ENCODE assay signal across 9 cellular contexts in genomic region chr1:119660253-119661078, GRCh38. TPM values are rescaled to one million over a fixed set of nuclear protein-coding genes. Genes with fewer than 3 reads are reported as not detected.
A peak's percentile ranks its signal among the peaks of the same experiment; 100 is the strongest.
DNase-seq lines count a peak whose midpoint lies in the region; ATAC-seq and TF ChIP-seq lines count a peak whose summit lies in the region.
"Had no signal": no experiment of that assay in that cellular context is flagged by ENCODE, and none has a peak within 500 bp of the region (broad histone marks: within the 10 kb centered on the region; RNA-seq: fewer than 3 reads in every experiment).

No MANE protein-coding gene starts in this region.

- ATAC-seq in GM19372 (IDR thresholded peaks at IDR 0.05; ENCODE audit: low read depth, unreplicated experiment) = peak; percentile 65
- ATAC-seq in HG02970 (IDR thresholded peaks at IDR 0.05; ENCODE audit: low FRiP score, unreplicated experiment) = peak; percentile 68
- peak; percentile 29; the same call in 1 of the 2 replicates for ATAC-seq in PC-3
- ATAC-seq in GM21367 (IDR thresholded peaks at IDR 0.05; ENCODE audit: unreplicated experiment) = no peak

- H3K4me2 ChIP-seq in PC-3 (ENCODE audit: low read length) = peak overlapping the region; percentile 43
- H3K4me2 ChIP-seq in smooth muscle cell = no peak overlapping the region

- no peaks in the 10 kb centered on the region for H3F3A ChIP-seq in PC-3 (ENCODE audit: low read length, unreplicated experiment)
- no peaks in the 10 kb centered on the region for H3F3A ChIP-seq in smooth muscle cell (ENCODE audit: low read depth)

- peaks cover 28% of the 10 kb centered on the region for H3K4me1 ChIP-seq in PC-3 (ENCODE audit: insufficient read depth, low read length)
- H3K4me1 ChIP-seq in smooth muscle cell (ENCODE audit: low read depth) = peaks cover 9% of the 10 kb centered on the region
- H3K4me1 ChIP-seq in A673 (ENCODE audit: insufficient read depth, low read length, poor library complexity, severe bottlenecking) = peaks cover 3% of the 10 kb centered on the region

- H3K79me2 ChIP-seq in PC-3 (ENCODE audit: low read length) (no peaks in the 10 kb centered on the region), smooth muscle cell (ENCODE audit: low read depth) (no peaks in the 10 kb centered on the region)

- no peaks in the 10 kb centered on the region for H3K36me3 ChIP-seq in PC-3 (ENCODE audit: low read depth, low read length)
- no peaks in the 10 kb centered on the region for H3K36me3 ChIP-seq in smooth muscle cell (ENCODE audit: low read depth)
- H3K36me3 ChIP-seq in A673 (ENCODE audit: insufficient read depth, low read length, poor library complexity, severe bottlenecking) = no peaks in the 10 kb centered on the region

- H3K9me2 ChIP-seq in PC-3 (replicated peaks; ENCODE audit: low read length) = no peaks in the 10 kb centered on the region

- H3K9me3 ChIP-seq in PC-3 (ENCODE audit: low read length) = no peaks in the 10 kb centered on the region
- no peaks in the 10 kb centered on the region for H3K9me3 ChIP-seq in smooth muscle cell (replicated peaks; ENCODE audit: low read depth)
- no peaks in the 10 kb centered on the region for H3K9me3 ChIP-seq in A673 (ENCODE audit: low read depth, low read length, poor library complexity, severe bottlenecking)

- H3K27ac ChIP-seq in PC-3 (ENCODE audit: low read length) = peak overlapping the region; percentile 48
- peak overlapping the region; percentile 13 for H3K27ac ChIP-seq in smooth muscle cell (ENCODE audit: low read depth)
- no peak overlapping the region for H3K27ac ChIP-seq in A673 (ENCODE audit: low read depth, low read length, poor library complexity, severe bottlenecking)

- DNase-seq in PC-3 = peak; percentile 63
- no peak for DNase-seq in smooth muscle cell (lab: John Stamatoyannopoulos, UW; ENCODE audit: unreplicated experiment)
- no peak for DNase-seq in activated CD4-positive, alpha-beta T cell treated with anti-CD3 and anti-CD28 coated beads, Interleukin-2, amount 50 U/mL, for 4 hours
- DNase-seq in kidney glomerular epithelial cell (lab: John Stamatoyannopoulos, UW) = no peak
- DNase-seq in A673 (ENCODE audit: low spot score) = no peak
- DNase-seq: DND-41 had no signal

- WGBS in smooth muscle cell (ENCODE audit: low lambda C conversion rate) = 64% methylated on average over 5 of the region's 5 CpGs

- H2AFZ ChIP-seq in PC-3 (ENCODE audit: low read length) (peak overlapping the region; percentile 56; the same call in 1 of the 2 replicates), smooth muscle cell (ENCODE audit: low read depth) (no peak overlapping the region)

- CTCF ChIA-PET in PC-3 (lab: Charles Lee) = no interaction called here
- CTCF ChIA-PET in A673 (lab: Charles Lee) = interaction anchor here (1.0 to 1.4 kb wide), 2 partner anchors 15 to 49 kb away, joined by 4 read pairs; no protein-coding TSS in a partner anchor

- no peak overlapping the region for H3K9ac ChIP-seq in PC-3 (ENCODE audit: low read length)
- no peak overlapping the region for H3K9ac ChIP-seq in smooth muscle cell (ENCODE audit: low read depth)

- POLR2A ChIA-PET in PC-3 (lab: Charles Lee; ENCODE audit: unreplicated experiment) = no interaction called here
- POLR2A ChIA-PET in A673 (lab: Charles Lee; ENCODE audit: low non-redundant PET) = no interaction called here

- BruUV-seq in PC-3 (replicated peaks; lab: Mats Ljungman, UMichigan) (no TSS peak), A673 (replicated peaks; lab: Mats Ljungman, UMichigan) (no TSS peak)

- H4K20me1 ChIP-seq in PC-3 (ENCODE audit: low read length) (no peaks in the 10 kb centered on the region), smooth muscle cell (ENCODE audit: low read depth) (no peaks in the 10 kb centered on the region)

- no peaks in the 10 kb centered on the region for H3K27me3 ChIP-seq in PC-3 (ENCODE audit: low read length)
- H3K27me3 ChIP-seq in smooth muscle cell (ENCODE audit: low read depth) = no peaks in the 10 kb centered on the region
- H3K27me3 ChIP-seq in A673 (replicated peaks; ENCODE audit: insufficient read depth, low read depth, low read length, poor library complexity) = no peaks in the 10 kb centered on the region

- H3K4me3 ChIP-seq in PC-3 (ENCODE audit: low read length) (no peak overlapping the region), smooth muscle cell (no peak overlapping the region), A673 (ENCODE audit: low read depth, low read length, poor library complexity, severe bottlenecking) (no peak overlapping the region)

- no peak for TF ChIP-seq CTCF in PC-3 (conservative IDR thresholded peaks at IDR 0.05; ENCODE audit: low read depth, low read length)
- no peak for TF ChIP-seq CTCF in smooth muscle cell (IDR thresholded peaks at IDR 0.05; ENCODE audit: borderline replicate concordance, insufficient read depth, poor library complexity, severe bottlenecking)
- no peak for TF ChIP-seq CTCF in A673 (conservative IDR thresholded peaks at IDR 0.05; ENCODE audit: low read depth, low read length)

- intact Hi-C loops in PC-3 (cut with micrococcal nuclease) (no loop called here), A673 (cut with micrococcal nuclease; ENCODE audit: unreplicated experiment) (no loop called here)

RNA-seq across cellular contexts. Expression of gene ZNF697, which starts 12.4 kb away (rescaled TPM):
- total RNA-seq in PC-3 (2014; rRNA removed) = 3.9 and 5.3 TPM in 2 replicates
- 18.5 and 20.0 TPM in 2 replicates for total RNA-seq in smooth muscle cell
- polyA plus RNA-seq in smooth muscle cell = 1.5 and 2.2 TPM in 2 replicates
- 4.8 and 4.9 TPM in 2 replicates for total RNA-seq in A673 (2021)

RNA-seq across cellular contexts. Expression of gene PHGDH, which starts 51.3 kb away (rescaled TPM):
- 134 and 155 TPM in 2 replicates for total RNA-seq in PC-3 (2014; rRNA removed)
- 66.1 and 93.2 TPM in 2 replicates for total RNA-seq in smooth muscle cell
- polyA plus RNA-seq in smooth muscle cell = 134 and 141 TPM in 2 replicates
- 499 and 575 TPM in 2 replicates for total RNA-seq in A673 (2021)
